In genomic region chr3:99442599-99442998, GRCh38 we compare ENCODE assay signal across 35 cellular contexts.
"Had no signal": no experiment of that assay in that cellular context is flagged by ENCODE, and none has a peak within 500 bp of the region (broad histone marks: within the 10 kb centered on the region; RNA-seq: fewer than 3 reads in every experiment).

No MANE protein-coding gene starts in this region.

- H3K36me3 ChIP-seq: MG63 had no signal

- H3K4me3 ChIP-seq: MG63 had no signal

- DNase-seq: Karpas-422, Kasumi-1, MG63, MM.1S, MV-4-11, NCI-H1048, NCI-H1092, NCI-H1092 treated with DMSO at 0.1 percent for 48 hours, NCI-H1105, NCI-H1105 treated with DMSO at 0.1 percent for 48 hours, NCI-H1417, NCI-H1417 treated with DMSO at 0.1 percent for 48 hours, NCI-H1436, NCI-H1436 treated with DMSO at 0.1 percent for 48 hours, NCI-H146, NCI-H1694, NCI-H1694 treated with DMSO at 0.1 percent for 48 hours, NCI-H187, NCI-H187 treated with DMSO at 0.1 percent for 48 hours, NCI-H1930, NCI-H2029, NCI-H2029 treated with DMSO at 0.1 percent for 48 hours, NCI-H2081, NCI-H2081 treated with DMSO at 0.1 percent for 48 hours, NCI-H2107, NCI-H2171, NCI-H2171 treated with DMSO at 0.1 percent for 48 hours, NCI-H2227 treated with DMSO at 0.1 percent for 48 hours, NCI-H226, NCI-H345, NCI-H446, NCI-H446 treated with DMSO at 0.1 percent for 48 hours, NCI-H510A, NCI-H510A treated with DMSO at 0.1 percent for 48 hours, NCI-H524 had no signal

- H3K27me3 ChIP-seq: MG63 had no signal

- H3K9me3 ChIP-seq: MG63 had no signal
